Comparison of ENCODE assay signal across 1 cellular context in the genomic region with DNA sequence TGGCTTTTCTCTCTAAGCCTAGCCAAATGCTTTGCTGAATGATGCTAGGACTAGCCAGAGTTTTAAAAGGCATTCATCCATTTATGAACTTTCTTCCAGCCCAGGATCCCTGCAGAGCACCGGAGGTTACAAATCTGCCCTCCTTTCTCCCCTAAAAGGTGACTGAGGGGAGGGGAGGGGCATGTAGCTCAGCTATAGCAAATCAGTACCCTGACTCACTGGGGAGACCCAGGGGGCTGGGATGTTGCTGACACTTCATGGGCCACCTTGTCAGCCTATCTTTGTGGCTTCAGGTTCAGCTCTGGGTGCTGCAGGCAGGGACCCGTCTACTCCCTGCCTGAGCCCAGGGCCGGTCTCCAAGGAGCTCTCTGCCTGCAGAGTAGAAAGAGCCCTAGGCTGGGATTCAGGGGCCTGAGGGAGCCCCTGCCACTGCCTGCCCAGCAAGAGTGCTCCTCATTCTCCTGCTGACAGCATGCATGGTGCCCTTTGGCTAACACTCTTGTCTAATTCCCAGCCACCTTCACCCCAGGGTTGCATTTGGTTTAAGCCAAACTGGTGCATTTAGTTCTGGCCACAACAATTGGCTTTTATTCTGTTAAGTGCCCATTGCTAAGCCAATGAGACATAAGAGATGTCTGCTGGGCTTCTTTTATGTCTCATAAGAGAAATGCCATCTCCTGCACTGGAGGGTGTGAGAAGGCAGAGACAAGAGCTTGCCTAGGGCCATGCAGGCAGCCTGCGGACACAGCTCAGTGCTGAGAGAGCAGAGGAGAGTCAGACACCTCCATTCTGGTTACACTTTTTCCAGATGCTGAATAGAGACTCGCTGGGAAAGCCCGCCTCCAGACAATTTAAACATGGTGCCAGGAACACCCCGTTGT.
TF ChIP-seq lines count a peak whose summit lies in the region.

No MANE protein-coding gene starts in this region.

TF ChIP-seq in GM12878, 131 proteins besides CTCF, POLR2A, EP300 and RAD21:
- no peak for TF ChIP-seq HCFC1 (IDR thresholded peaks at IDR 0.05; ENCODE audit: low read length)
- TF ChIP-seq, protein P1, sequence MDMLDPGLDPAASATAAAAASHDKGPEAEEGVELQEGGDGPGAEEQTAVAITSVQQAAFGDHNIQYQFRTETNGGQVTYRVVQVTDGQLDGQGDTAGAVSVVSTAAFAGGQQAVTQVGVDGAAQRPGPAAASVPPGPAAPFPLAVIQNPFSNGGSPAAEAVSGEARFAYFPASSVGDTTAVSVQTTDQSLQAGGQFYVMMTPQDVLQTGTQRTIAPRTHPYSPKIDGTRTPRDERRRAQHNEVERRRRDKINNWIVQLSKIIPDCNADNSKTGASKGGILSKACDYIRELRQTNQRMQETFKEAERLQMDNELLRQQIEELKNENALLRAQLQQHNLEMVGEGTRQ (IDR thresholded peaks at IDR 0.05; ENCODE audit: borderline replicate concordance, low read depth, low read length): no peak
- TF ChIP-seq, protein P2, sequence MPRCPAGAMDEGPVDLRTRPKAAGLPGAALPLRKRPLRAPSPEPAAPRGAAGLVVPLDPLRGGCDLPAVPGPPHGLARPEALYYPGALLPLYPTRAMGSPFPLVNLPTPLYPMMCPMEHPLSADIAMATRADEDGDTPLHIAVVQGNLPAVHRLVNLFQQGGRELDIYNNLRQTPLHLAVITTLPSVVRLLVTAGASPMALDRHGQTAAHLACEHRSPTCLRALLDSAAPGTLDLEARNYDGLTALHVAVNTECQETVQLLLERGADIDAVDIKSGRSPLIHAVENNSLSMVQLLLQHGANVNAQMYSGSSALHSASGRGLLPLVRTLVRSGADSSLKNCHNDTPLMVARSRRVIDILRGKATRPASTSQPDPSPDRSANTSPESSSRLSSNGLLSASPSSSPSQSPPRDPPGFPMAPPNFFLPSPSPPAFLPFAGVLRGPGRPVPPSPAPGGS (IDR thresholded peaks at IDR 0.05; ENCODE audit: borderline replicate concordance, insufficient read depth, low read depth, low read length, poor library complexity, severe bottlenecking): no peak
- TF ChIP-seq NR2C1 (IDR thresholded peaks at IDR 0.05): no peak
- TF ChIP-seq, protein P3, sequence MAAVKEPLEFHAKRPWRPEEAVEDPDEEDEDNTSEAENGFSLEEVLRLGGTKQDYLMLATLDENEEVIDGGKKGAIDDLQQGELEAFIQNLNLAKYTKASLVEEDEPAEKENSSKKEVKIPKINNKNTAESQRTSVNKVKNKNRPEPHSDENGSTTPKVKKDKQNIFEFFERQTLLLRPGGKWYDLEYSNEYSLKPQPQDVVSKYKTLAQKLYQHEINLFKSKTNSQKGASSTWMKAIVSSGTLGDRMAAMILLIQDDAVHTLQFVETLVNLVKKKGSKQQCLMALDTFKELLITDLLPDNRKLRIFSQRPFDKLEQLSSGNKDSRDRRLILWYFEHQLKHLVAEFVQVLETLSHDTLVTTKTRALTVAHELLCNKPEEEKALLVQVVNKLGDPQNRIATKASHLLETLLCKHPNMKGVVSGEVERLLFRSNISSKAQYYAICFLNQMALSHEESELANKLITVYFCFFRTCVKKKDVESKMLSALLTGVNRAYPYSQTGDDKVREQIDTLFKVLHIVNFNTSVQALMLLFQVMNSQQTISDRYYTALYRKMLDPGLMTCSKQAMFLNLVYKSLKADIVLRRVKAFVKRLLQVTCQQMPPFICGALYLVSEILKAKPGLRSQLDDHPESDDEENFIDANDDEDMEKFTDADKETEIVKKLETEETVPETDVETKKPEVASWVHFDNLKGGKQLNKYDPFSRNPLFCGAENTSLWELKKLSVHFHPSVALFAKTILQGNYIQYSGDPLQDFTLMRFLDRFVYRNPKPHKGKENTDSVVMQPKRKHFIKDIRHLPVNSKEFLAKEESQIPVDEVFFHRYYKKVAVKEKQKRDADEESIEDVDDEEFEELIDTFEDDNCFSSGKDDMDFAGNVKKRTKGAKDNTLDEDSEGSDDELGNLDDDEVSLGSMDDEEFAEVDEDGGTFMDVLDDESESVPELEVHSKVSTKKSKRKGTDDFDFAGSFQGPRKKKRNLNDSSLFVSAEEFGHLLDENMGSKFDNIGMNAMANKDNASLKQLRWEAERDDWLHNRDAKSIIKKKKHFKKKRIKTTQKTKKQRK (IDR thresholded peaks at IDR 0.05; ENCODE audit: low read depth, low read length): no peak
- TF ChIP-seq RCOR1 (conservative IDR thresholded peaks at IDR 0.05; ENCODE audit: low read depth, low read length): no peak
- TF ChIP-seq POLR2AphosphoS2 (IDR thresholded peaks at IDR 0.05; ENCODE audit: low read depth, low read length): no peak
- TF ChIP-seq, protein P4, sequence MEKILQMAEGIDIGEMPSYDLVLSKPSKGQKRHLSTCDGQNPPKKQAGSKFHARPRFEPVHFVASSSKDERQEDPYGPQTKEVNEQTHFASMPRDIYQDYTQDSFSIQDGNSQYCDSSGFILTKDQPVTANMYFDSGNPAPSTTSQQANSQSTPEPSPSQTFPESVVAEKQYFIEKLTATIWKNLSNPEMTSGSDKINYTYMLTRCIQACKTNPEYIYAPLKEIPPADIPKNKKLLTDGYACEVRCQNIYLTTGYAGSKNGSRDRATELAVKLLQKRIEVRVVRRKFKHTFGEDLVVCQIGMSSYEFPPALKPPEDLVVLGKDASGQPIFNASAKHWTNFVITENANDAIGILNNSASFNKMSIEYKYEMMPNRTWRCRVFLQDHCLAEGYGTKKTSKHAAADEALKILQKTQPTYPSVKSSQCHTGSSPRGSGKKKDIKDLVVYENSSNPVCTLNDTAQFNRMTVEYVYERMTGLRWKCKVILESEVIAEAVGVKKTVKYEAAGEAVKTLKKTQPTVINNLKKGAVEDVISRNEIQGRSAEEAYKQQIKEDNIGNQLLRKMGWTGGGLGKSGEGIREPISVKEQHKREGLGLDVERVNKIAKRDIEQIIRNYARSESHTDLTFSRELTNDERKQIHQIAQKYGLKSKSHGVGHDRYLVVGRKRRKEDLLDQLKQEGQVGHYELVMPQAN (conservative IDR thresholded peaks at IDR 0.05): no peak
- TF ChIP-seq, protein P5, sequence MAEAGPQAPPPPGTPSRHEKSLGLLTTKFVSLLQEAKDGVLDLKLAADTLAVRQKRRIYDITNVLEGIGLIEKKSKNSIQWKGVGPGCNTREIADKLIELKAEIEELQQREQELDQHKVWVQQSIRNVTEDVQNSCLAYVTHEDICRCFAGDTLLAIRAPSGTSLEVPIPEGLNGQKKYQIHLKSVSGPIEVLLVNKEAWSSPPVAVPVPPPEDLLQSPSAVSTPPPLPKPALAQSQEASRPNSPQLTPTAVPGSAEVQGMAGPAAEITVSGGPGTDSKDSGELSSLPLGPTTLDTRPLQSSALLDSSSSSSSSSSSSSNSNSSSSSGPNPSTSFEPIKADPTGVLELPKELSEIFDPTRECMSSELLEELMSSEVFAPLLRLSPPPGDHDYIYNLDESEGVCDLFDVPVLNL (IDR thresholded peaks at IDR 0.05; ENCODE audit: low read depth, low read length): no peak
- TF ChIP-seq SRF (IDR thresholded peaks at IDR 0.05; ENCODE audit: low read depth in 2 of 2, low read length in 2 of 2): no peak
- no peak for TF ChIP-seq ZNF207 (IDR thresholded peaks at IDR 0.05; ENCODE audit: borderline replicate concordance)
- no peak for TF ChIP-seq BRCA1 (IDR thresholded peaks at IDR 0.05; ENCODE audit: low read depth, low read length)
- TF ChIP-seq ZNF24 (IDR thresholded peaks at IDR 0.05): no peak
- TF ChIP-seq CHD1 (IDR thresholded peaks at IDR 0.05; ENCODE audit: low read depth, low read length): no peak
- TF ChIP-seq, protein P6, sequence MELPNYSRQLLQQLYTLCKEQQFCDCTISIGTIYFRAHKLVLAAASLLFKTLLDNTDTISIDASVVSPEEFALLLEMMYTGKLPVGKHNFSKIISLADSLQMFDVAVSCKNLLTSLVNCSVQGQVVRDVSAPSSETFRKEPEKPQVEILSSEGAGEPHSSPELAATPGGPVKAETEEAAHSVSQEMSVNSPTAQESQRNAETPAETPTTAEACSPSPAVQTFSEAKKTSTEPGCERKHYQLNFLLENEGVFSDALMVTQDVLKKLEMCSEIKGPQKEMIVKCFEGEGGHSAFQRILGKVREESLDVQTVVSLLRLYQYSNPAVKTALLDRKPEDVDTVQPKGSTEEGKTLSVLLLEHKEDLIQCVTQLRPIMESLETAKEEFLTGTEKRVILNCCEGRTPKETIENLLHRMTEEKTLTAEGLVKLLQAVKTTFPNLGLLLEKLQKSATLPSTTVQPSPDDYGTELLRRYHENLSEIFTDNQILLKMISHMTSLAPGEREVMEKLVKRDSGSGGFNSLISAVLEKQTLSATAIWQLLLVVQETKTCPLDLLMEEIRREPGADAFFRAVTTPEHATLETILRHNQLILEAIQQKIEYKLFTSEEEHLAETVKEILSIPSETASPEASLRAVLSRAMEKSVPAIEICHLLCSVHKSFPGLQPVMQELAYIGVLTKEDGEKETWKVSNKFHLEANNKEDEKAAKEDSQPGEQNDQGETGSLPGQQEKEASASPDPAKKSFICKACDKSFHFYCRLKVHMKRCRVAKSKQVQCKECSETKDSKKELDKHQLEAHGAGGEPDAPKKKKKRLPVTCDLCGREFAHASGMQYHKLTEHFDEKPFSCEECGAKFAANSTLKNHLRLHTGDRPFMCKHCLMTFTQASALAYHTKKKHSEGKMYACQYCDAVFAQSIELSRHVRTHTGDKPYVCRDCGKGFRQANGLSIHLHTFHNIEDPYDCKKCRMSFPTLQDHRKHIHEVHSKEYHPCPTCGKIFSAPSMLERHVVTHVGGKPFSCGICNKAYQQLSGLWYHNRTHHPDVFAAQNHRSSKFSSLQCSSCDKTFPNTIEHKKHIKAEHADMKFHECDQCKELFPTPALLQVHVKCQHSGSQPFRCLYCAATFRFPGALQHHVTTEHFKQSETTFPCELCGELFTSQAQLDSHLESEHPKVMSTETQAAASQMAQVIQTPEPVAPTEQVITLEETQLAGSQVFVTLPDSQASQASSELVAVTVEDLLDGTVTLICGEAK (IDR thresholded peaks at IDR 0.05; ENCODE audit: borderline replicate concordance): no peak
TF ChIP-seq in GM12878: peak in this region for 0.
